Comparison of ENCODE assay signal across 15 cellular contexts in the genomic region with DNA sequence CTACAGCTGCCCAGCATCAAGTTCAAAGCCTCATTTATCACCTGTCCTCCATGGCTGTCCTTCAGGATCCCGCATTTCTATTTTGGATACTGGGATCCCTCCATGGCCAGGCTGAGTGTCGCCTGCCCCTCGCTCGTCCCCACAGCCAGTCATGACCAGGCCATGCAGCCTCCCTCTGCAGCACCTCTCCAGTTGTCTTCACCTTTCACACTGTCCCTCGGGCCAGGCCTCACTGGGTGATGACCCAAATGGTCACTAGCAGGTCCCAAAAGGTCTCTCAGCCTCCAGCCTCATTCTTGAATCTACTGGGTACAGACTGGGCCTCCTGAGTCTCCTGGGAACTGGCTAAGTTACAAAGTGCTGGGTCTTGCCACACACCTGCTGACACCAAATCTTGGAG. TPM values are rescaled to one million over a fixed set of nuclear protein-coding genes. Genes with fewer than 3 reads are reported as not detected.
DNase-seq lines count a peak whose midpoint lies in the region; ATAC-seq and TF ChIP-seq lines count a peak whose summit lies in the region.
"Had no signal": no experiment of that assay in that cellular context is flagged by ENCODE, and none has a peak within 500 bp of the region (broad histone marks: within the 10 kb centered on the region; RNA-seq: fewer than 3 reads in every experiment).

No MANE protein-coding gene starts in this region.

- no peak overlapping the region for H4K5ac ChIP-seq in H9 (ENCODE audit: insufficient read length, low read depth, low read length)

- H3K79me2 ChIP-seq in H9 (ENCODE audit: insufficient read depth, low read length), result no peaks in the 10 kb centered on the region

- no peak overlapping the region for H4K8ac ChIP-seq in H9 (replicated peaks; ENCODE audit: insufficient read length, low read depth, low read length)

- H3K27ac ChIP-seq in H9 (ENCODE audit: insufficient read length, low read depth, low read length) (no peak overlapping the region), coronary artery (no peak overlapping the region)

- no CpG with 5 or more reads among the region's 5 CpGs for WGBS in H9 (ENCODE audit: extremely low coverage, insufficient read length, low lambda C conversion rate)

- H4K20me1 ChIP-seq in H9 (ENCODE audit: control insufficient read depth, insufficient read depth, insufficient read length), result no peaks in the 10 kb centered on the region

- no peaks in the 10 kb centered on the region for H3K79me1 ChIP-seq in H9 (ENCODE audit: insufficient read depth, low read depth, low read length, poor library complexity, severe bottlenecking)

- no peak overlapping the region for H3K9ac ChIP-seq in H9 (ENCODE audit: extremely low read depth, insufficient read length, low read length)

- H2AK5ac ChIP-seq in H9 (ENCODE audit: insufficient read length, low read length), result no peak overlapping the region

- DNase-seq in H9, result peak; percentile 10
- peak; percentile 53 for DNase-seq in coronary artery (ENCODE audit: low spot score)
- DNase-seq in osteocyte (ENCODE audit: extremely low spot score, unreplicated experiment), result peak; percentile 67
- DNase-seq: ACHN; BE2C; C1 segment of cervical spinal cord; Caco-2; CD4-positive, alpha-beta T cell; HFFc6 had no signal

- H2BK120ac ChIP-seq in H9 (ENCODE audit: low read depth, low read length, poor library complexity, severe bottlenecking), result no peak overlapping the region

- no peak overlapping the region for H3K18ac ChIP-seq in H9 (ENCODE audit: insufficient read length, low read depth, low read length)

- H3K9me3 ChIP-seq in H9 (ENCODE audit: control insufficient read depth, low read depth, low read length), result no peaks in the 10 kb centered on the region
- H3K9me3 ChIP-seq: Caco-2 had no signal

- peaks cover 16% of the 10 kb centered on the region for H3K27me3 Mint-ChIP-seq in H9 (ENCODE audit: low read depth)
- peaks cover 5% of the 10 kb centered on the region for H3K27me3 Mint-ChIP-seq in IgD-negative memory B cell
- H3K27me3 Mint-ChIP-seq in osteocyte (ENCODE audit: unreplicated experiment), result no peaks in the 10 kb centered on the region
- peaks cover 23% of the 10 kb centered on the region for H3K27me3 Mint-ChIP-seq in stimulated activated memory B cell treated with anti-CD40 and anti-IgM and Interleukin-4, amounts not matched to agents 10 μg/mL and 1 μg/mL and 100 μg/mL, for 72 hours

- no peak overlapping the region for H3K4ac ChIP-seq in H9 (ENCODE audit: low read depth, low read length)

- no peak overlapping the region for H2BK15ac ChIP-seq in H9 (ENCODE audit: low read depth, low read length)

- H2BK5ac ChIP-seq in H9 (ENCODE audit: insufficient read length, low read length), result no peak overlapping the region

- no peak overlapping the region for H3K14ac ChIP-seq in H9 (ENCODE audit: insufficient read depth, low read length)

- no peaks in the 10 kb centered on the region for H3K23me2 ChIP-seq in H9 (ENCODE audit: insufficient read length, low read depth, low read length, poor library complexity, severe bottlenecking)

- no peak overlapping the region for H2BK12ac ChIP-seq in H9 (ENCODE audit: insufficient read length, low read depth, low read length)

- no peak overlapping the region for H3K4me3 Mint-ChIP-seq in H9
- H3K4me3 Mint-ChIP-seq in IgD-negative memory B cell, result no peak overlapping the region
- H3K4me3 Mint-ChIP-seq in osteocyte (ENCODE audit: unreplicated experiment), result no peak overlapping the region
- no peak overlapping the region for H3K4me3 Mint-ChIP-seq in stimulated activated memory B cell treated with anti-CD40 and anti-IgM and Interleukin-4, amounts not matched to agents 10 μg/mL and 1 μg/mL and 100 μg/mL, for 72 hours
- H3K4me3 Mint-ChIP-seq: CD4-positive, alpha-beta T cell; GM23338; HFFc6 had no signal

- peaks cover 11 to 44% (median 14%) of the 10 kb centered on the region in 3 experiments for H3K36me3 Mint-ChIP-seq in H9 (ENCODE audit: insufficient read depth in 1 of 3, low read depth in 3 of 3)
- peaks cover 3% of the 10 kb centered on the region for H3K36me3 Mint-ChIP-seq in IgD-negative memory B cell
- peaks cover 4% of the 10 kb centered on the region for H3K36me3 Mint-ChIP-seq in osteocyte (ENCODE audit: unreplicated experiment)
- peaks cover 6% of the 10 kb centered on the region for H3K36me3 Mint-ChIP-seq in stimulated activated memory B cell treated with anti-CD40 and anti-IgM and Interleukin-4, amounts not matched to agents 10 μg/mL and 1 μg/mL and 100 μg/mL, for 72 hours

- H3K4me1 Mint-ChIP-seq in H9, result no peaks in the 10 kb centered on the region
- H3K4me1 Mint-ChIP-seq in IgD-negative memory B cell, result peaks cover 3 to 16% (median 7%) of the 10 kb centered on the region in 3 donors
- no peaks in the 10 kb centered on the region for H3K4me1 Mint-ChIP-seq in osteocyte (ENCODE audit: unreplicated experiment)
- peaks cover 6% of the 10 kb centered on the region for H3K4me1 Mint-ChIP-seq in stimulated activated memory B cell treated with anti-CD40 and anti-IgM and Interleukin-4, amounts not matched to agents 10 μg/mL and 1 μg/mL and 100 μg/mL, for 72 hours
- H3K4me1 Mint-ChIP-seq: GM23338 had no signal

- TF ChIP-seq CTCF in H9 (conservative IDR thresholded peaks at IDR 0.05) (no peak), coronary artery (IDR thresholded peaks at IDR 0.05) (no peak), osteocyte (IDR thresholded peaks at IDR 0.05) (no peak)

- H3K9me3 Mint-ChIP-seq in H9, result peaks cover 42 to 48% of the 10 kb centered on the region in 2 experiments
- peaks cover 2 to 13% (median 13%) of the 10 kb centered on the region in 3 donors for H3K9me3 Mint-ChIP-seq in IgD-negative memory B cell
- peaks cover 14% of the 10 kb centered on the region for H3K9me3 Mint-ChIP-seq in osteocyte (ENCODE audit: unreplicated experiment)
- H3K9me3 Mint-ChIP-seq in stimulated activated memory B cell treated with anti-CD40 and anti-IgM and Interleukin-4, amounts not matched to agents 10 μg/mL and 1 μg/mL and 100 μg/mL, for 72 hours, result peaks cover 9% of the 10 kb centered on the region

- no peak overlapping the region for H3T11ph ChIP-seq in H9 (ENCODE audit: low read length)

- H3K4me1 ChIP-seq in H9 (ENCODE audit: insufficient read depth, low read length), result no peaks in the 10 kb centered on the region
- H3K4me1 ChIP-seq: BE2C, Caco-2 had no signal

- H2AFZ ChIP-seq in H9 (ENCODE audit: low read length), result no peak overlapping the region
- H2AFZ ChIP-seq: GM23338 had no signal

- no peak overlapping the region for H3K4me3 ChIP-seq in coronary artery
- H3K4me3 ChIP-seq: GM23338 had no signal

- H3K23ac ChIP-seq in H9 (ENCODE audit: insufficient read length, low read depth, low read length), result no peak overlapping the region

- no peak overlapping the region for H3K56ac ChIP-seq in H9 (ENCODE audit: insufficient read length, low read depth, low read length)

- H3K27ac Mint-ChIP-seq in H9, result no peak overlapping the region
- H3K27ac Mint-ChIP-seq in IgD-negative memory B cell, result peak overlapping the region in 2 of 3 donors; percentile 6 to 99
- no peak overlapping the region for H3K27ac Mint-ChIP-seq in osteocyte (ENCODE audit: unreplicated experiment)
- no peak overlapping the region for H3K27ac Mint-ChIP-seq in stimulated activated memory B cell treated with anti-CD40 and anti-IgM and Interleukin-4, amounts not matched to agents 10 μg/mL and 1 μg/mL and 100 μg/mL, for 72 hours
- H3K27ac Mint-ChIP-seq: GM23338, HFFc6 had no signal

- H2BK20ac ChIP-seq in H9 (ENCODE audit: low read depth, low read length, poor library complexity, severe bottlenecking), result no peak overlapping the region

- H3K27me3 ChIP-seq in H9 (ENCODE audit: insufficient read depth, low read length), result no peaks in the 10 kb centered on the region
- H3K27me3 ChIP-seq: BE2C had no signal

- ATAC-seq in GM18858 (IDR thresholded peaks at IDR 0.05; ENCODE audit: unreplicated experiment) (no peak), GM21786 (IDR thresholded peaks at IDR 0.05; ENCODE audit: unreplicated experiment) (no peak)
- ATAC-seq in stimulated activated memory B cell treated with anti-CD40 and anti-IgM and Interleukin-4, amounts not matched to agents 10 μg/mL and 1 μg/mL and 100 μg/mL, for 72 hours, result no peak

- no peak overlapping the region for H4K91ac ChIP-seq in H9 (ENCODE audit: insufficient read length, low read depth, low read length)

- H3K4me2 ChIP-seq in H9 (ENCODE audit: insufficient read depth, insufficient read length, low read length), result no peak overlapping the region
- H3K4me2 ChIP-seq: GM23338 had no signal

RNA-seq across cellular contexts. Expression of a gene that starts 48.7 kb away (rescaled TPM):
- total RNA-seq in H9 (2021) (not detected in 2 replicates), osteocyte (not detected in 2 replicates)
- polyA plus RNA-seq in IgD-negative memory B cell, result not detected
- total RNA-seq: Caco-2; CD4-positive, alpha-beta T cell; GM23338; HepG2; HFFc6 had no signal
- polyA plus RNA-seq: GM23338, HepG2 had no signal

Comparison
In these comparisons a context has a peak if more than half of its experiments do, and no peak if none do; other contexts are left out.
1. DNase-seq: peak in every context shown above with its lines; median percentile 67 in osteocyte; 53 in coronary artery; 10 in H9.
2. H3K27ac Mint-ChIP-seq: peak in IgD-negative memory B cell (2 of 3); none in H9 (0 of 3), osteocyte (single experiment) and stimulated activated memory B cell treated with anti-CD40 and anti-IgM and Interleukin-4, amounts not matched to agents 10 μg/mL and 1 μg/mL and 100 μg/mL, for 72 hours (single experiment).